9 cellular contexts compared by ENCODE assay signal in genomic region chr14:63204407-63205280, GRCh38. TPM values are rescaled to one million over a fixed set of nuclear protein-coding genes. Genes with fewer than 3 reads are reported as not detected.
DNase-seq lines count a peak whose midpoint lies in the region; ATAC-seq, FAIRE-seq and TF ChIP-seq lines count a peak whose summit lies in the region.
"Had no signal": no experiment of that assay in that cellular context is flagged by ENCODE, and none has a peak within 500 bp of the region (broad histone marks: within the 10 kb centered on the region; RNA-seq: fewer than 3 reads in every experiment).

Gene RHOJ, plus strand, starts transcription at chr14:63204443. Its CDS starts 427 bp downstream, at chr14:63204870.

- intact Hi-C loops in Right ventricle myocardium inferior (cut with DNase I) (loop anchor here (2.0 kb wide), 1 partner anchor 24 kb away; no protein-coding TSS in a partner anchor), prostate gland (cut with DNase I) (no loop called here)

- H3K4me1 ChIP-seq in prostate gland (replicated peaks): no peaks in the 10 kb centered on the region

- ATAC-seq in SK-N-SH treated with all-trans-retinoic acid at 6 μM for 48 hours (peak; percentile 65), Right ventricle myocardium inferior (peak; percentile 5), GM18907 (IDR thresholded peaks at IDR 0.05; ENCODE audit: unreplicated experiment) (no peak), HG02610 (IDR thresholded peaks at IDR 0.05; ENCODE audit: unreplicated experiment) (no peak)
- ATAC-seq: GM12878 had no signal

- no peaks in the 10 kb centered on the region for H3K36me3 ChIP-seq in prostate gland

- H3K27me3 ChIP-seq in prostate gland (replicated peaks; ENCODE audit: insufficient read depth): no peaks in the 10 kb centered on the region

- TF ChIP-seq CTCF in prostate gland (IDR thresholded peaks at IDR 0.05): no peak

- no peak for TF ChIP-seq POLR2A in prostate gland (IDR thresholded peaks at IDR 0.05)

- WGBS in prostate gland: 36% methylated on average over 23 of the region's 23 CpGs

- DNase-seq in ELF-1 (ENCODE audit: low read depth, low spot score): peak; percentile 30
- DNase-seq in Right ventricle myocardium inferior (ENCODE audit: missing footprints): peak; percentile 73
- DNase-seq in prostate gland (ENCODE audit: low spot score): no peak
- no peak for DNase-seq in SW 1271 (lab: John Stamatoyannopoulos, UW)
- DNase-seq in GM19239 (ENCODE audit: insufficient read length, low spot score): no peak

- H3K27ac ChIP-seq in prostate gland: peak within 1 kb of the TSS; percentile 70 to 73

- H3K9me3 ChIP-seq in prostate gland: no peaks in the 10 kb centered on the region

- peak within 1 kb of the TSS; percentile 23 to 27 for H3K4me3 ChIP-seq in prostate gland
- H3K4me3 ChIP-seq: GM12878 had no signal

- no peak for FAIRE-seq in GM19239 (lab: Jason Lieb, UNC)
- FAIRE-seq: GM12878 had no signal

TF ChIP-seq in SK-N-SH treated with all-trans-retinoic acid at 6 μM for 48 hours, 23 proteins besides CTCF, POLR2A, EP300 and RAD21:
- TF ChIP-seq TSHZ2 (CRISPR knock-in tag; IDR thresholded peaks at IDR 0.05) (no peak), TOX (CRISPR knock-in tag; IDR thresholded peaks at IDR 0.05; ENCODE audit: borderline replicate concordance) (no peak), CREB5 (CRISPR knock-in tag; IDR thresholded peaks at IDR 0.05; ENCODE audit: low read depth) (no peak), ZC3H10 (CRISPR knock-in tag; IDR thresholded peaks at IDR 0.05) (no peak), PPARA (CRISPR knock-in tag; IDR thresholded peaks at IDR 0.05; ENCODE audit: borderline replicate concordance) (no peak), RARB (CRISPR knock-in tag; IDR thresholded peaks at IDR 0.05) (no peak)

RNA-seq across cellular contexts. Expression of gene RHOJ, which starts in this region (rescaled TPM):
- total RNA-seq in Right ventricle myocardium inferior: 18.3 TPM
- total RNA-seq in prostate gland: 1 to 10 TPM; 2.5 to 6.6 TPM
- total RNA-seq: GM12878 had no signal

Comparison
In these comparisons a context has a peak if more than half of its experiments do, and no peak if none do; other contexts are left out.
1. DNase-seq: peak in ELF-1 (single experiment) and Right ventricle myocardium inferior (single experiment); none in prostate gland (single experiment), SW 1271 (0 of 2) and GM19239 (single experiment).
2. ATAC-seq: peak in SK-N-SH treated with all-trans-retinoic acid at 6 μM for 48 hours (single experiment) and Right ventricle myocardium inferior (single experiment); none in GM18907 (single experiment) and HG02610 (single experiment).